Comparison of ENCODE assay signal across 1 cellular context in genomic region chr4:187608001-187608421, GRCh38.
TF ChIP-seq lines count a peak whose summit lies in the region.

No MANE protein-coding gene starts in this region.

TF ChIP-seq in SK-N-SH treated with all-trans-retinoic acid at 6 μM for 48 hours, 23 proteins besides CTCF, POLR2A, EP300 and RAD21 (continued from another document):
- TF ChIP-seq PATZ1 (CRISPR knock-in tag; IDR thresholded peaks at IDR 0.05; ENCODE audit: borderline replicate concordance) = no peak
TF ChIP-seq in SK-N-SH treated with all-trans-retinoic acid at 6 μM for 48 hours: peak in this region for 0.
